Comparison of ENCODE assay signal across 1 cellular context in genomic region chr1:147598631-147599361, GRCh38.
TF ChIP-seq lines count a peak whose summit lies in the region.

No MANE protein-coding gene starts in this region.

TF ChIP-seq in IMR-90, 13 proteins besides CTCF, POLR2A, EP300 and RAD21 (continued from another document):
- TF ChIP-seq MXI1 (IDR thresholded peaks at IDR 0.05; ENCODE audit: borderline replicate concordance, low read depth, low read length): no peak
- TF ChIP-seq NFE2L2 (IDR thresholded peaks at IDR 0.05; ENCODE audit: low read depth, low read length): no peak
- TF ChIP-seq CEBPB (IDR thresholded peaks at IDR 0.05; ENCODE audit: low read depth, low read length): no peak
TF ChIP-seq in IMR-90: peak in this region for 0.
